12 cellular contexts compared by ENCODE assay signal in genomic region chr20:8309638-8310037, GRCh38.
A peak's percentile ranks its signal among the peaks of the same experiment; 100 is the strongest.
DNase-seq lines count a peak whose midpoint lies in the region; ATAC-seq, FAIRE-seq and TF ChIP-seq lines count a peak whose summit lies in the region.
"Had no signal": no experiment of that assay in that cellular context is flagged by ENCODE, and none has a peak within 500 bp of the region (broad histone marks: within the 10 kb centered on the region; RNA-seq: fewer than 3 reads in every experiment).

No MANE protein-coding gene starts in this region.

- POLR2A ChIA-PET in HEK293T (lab: Yijun Ruan, JAX) = no interaction called here

- H3K27me3 ChIP-seq in NT2/D1 (ENCODE audit: insufficient read depth, insufficient read length) = no peaks in the 10 kb centered on the region
- no peaks in the 10 kb centered on the region for H3K27me3 ChIP-seq in gastroesophageal sphincter
- no peaks in the 10 kb centered on the region for H3K27me3 ChIP-seq in pancreas

- peaks cover 7% of the 10 kb centered on the region for H3K4me1 Mint-ChIP-seq in activated T-helper 2 cell treated with anti-CD3 and anti-CD28 coated beads, Interferon-gamma antibody, Interleukin-2, Interleukin-4, amounts not matched to agents 10 μg/mL and 5 μg/mL and 100 μg/mL, durations not matched to agents 14 hours and 24 hours and 36 hours (ENCODE audit: low read depth)

- H3K9ac ChIP-seq in NT2/D1 (ENCODE audit: insufficient read length, low read depth) = no peak overlapping the region

- no peak overlapping the region for H3K4me3 ChIP-seq in NT2/D1 (ENCODE audit: insufficient read length, low read depth)
- H3K4me3 ChIP-seq in gastroesophageal sphincter = no peak overlapping the region
- no peak overlapping the region for H3K4me3 ChIP-seq in pancreas
- H3K4me3 ChIP-seq: mucosa of descending colon, skin epidermis had no signal

- ATAC-seq in gastroesophageal sphincter (no peak), pancreas (peak in 3 of 4 donors; percentile 44 to 60 (median 48)), HG03342 (IDR thresholded peaks at IDR 0.05; ENCODE audit: unreplicated experiment) (no peak)
- ATAC-seq: mucosa of descending colon had no signal

- H3K27me3 Mint-ChIP-seq in activated T-helper 2 cell treated with anti-CD3 and anti-CD28 coated beads, Interferon-gamma antibody, Interleukin-2, Interleukin-4, amounts not matched to agents 10 μg/mL and 5 μg/mL and 100 μg/mL, durations not matched to agents 14 hours and 24 hours and 36 hours (ENCODE audit: low read depth) = peaks cover 12% of the 10 kb centered on the region

- intact Hi-C loops in pancreas (cut with DNase I) = no loop called here
- intact Hi-C loops in activated T-helper 2 cell treated with anti-CD3 and anti-CD28 coated beads, Interferon-gamma antibody, Interleukin-2, Interleukin-4, amounts not matched to agents 10 μg/mL and 5 μg/mL and 100 μg/mL, durations not matched to agents 14 hours and 24 hours and 36 hours (cut with micrococcal nuclease) = loop anchor here (5.0 to 10.0 kb wide), 2 partner anchors 85 to 267 kb away; no protein-coding TSS in a partner anchor

- TF ChIP-seq POLR2A in gastroesophageal sphincter (IDR thresholded peaks at IDR 0.05) = no peak

- no peak for FAIRE-seq in pancreas (lab: Jason Lieb, UNC)
- FAIRE-seq: colon had no signal

- H3K4me3 Mint-ChIP-seq in activated T-helper 2 cell treated with anti-CD3 and anti-CD28 coated beads, Interferon-gamma antibody, Interleukin-2, Interleukin-4, amounts not matched to agents 10 μg/mL and 5 μg/mL and 100 μg/mL, durations not matched to agents 14 hours and 24 hours and 36 hours (ENCODE audit: low read depth) = no peak overlapping the region

- H3K9me3 ChIP-seq in NT2/D1 (ENCODE audit: insufficient read depth, low read length) (no peaks in the 10 kb centered on the region), gastroesophageal sphincter (no peaks in the 10 kb centered on the region), pancreas (no peaks in the 10 kb centered on the region)
- H3K9me3 ChIP-seq: mucosa of descending colon had no signal

- H3K4me1 ChIP-seq in NT2/D1 (ENCODE audit: insufficient read depth, insufficient read length) (peaks cover 2% of the 10 kb centered on the region), gastroesophageal sphincter (peaks cover 0 to 59% (median 3%) of the 10 kb centered on the region in 3 donors), pancreas (peaks cover 0 to 3% (median 2%) of the 10 kb centered on the region in 3 donors)

- H3K27ac Mint-ChIP-seq in activated T-helper 2 cell treated with anti-CD3 and anti-CD28 coated beads, Interferon-gamma antibody, Interleukin-2, Interleukin-4, amounts not matched to agents 10 μg/mL and 5 μg/mL and 100 μg/mL, durations not matched to agents 14 hours and 24 hours and 36 hours = no peak overlapping the region

- H3K36me3 ChIP-seq in NT2/D1 (ENCODE audit: insufficient read depth, insufficient read length, low read length) = no peaks in the 10 kb centered on the region
- H3K36me3 ChIP-seq in gastroesophageal sphincter = no peaks in the 10 kb centered on the region
- no peaks in the 10 kb centered on the region for H3K36me3 ChIP-seq in pancreas

- CTCF ChIA-PET in HEK293T (lab: Yijun Ruan, JAX) = interaction anchor here (0.5 kb wide), 1 partner anchor 183 kb away, joined by 4 read pairs; no protein-coding TSS in a partner anchor

- H3K27ac ChIP-seq in gastroesophageal sphincter (peak overlapping the region in 3 of 4 donors; percentile 20 to 63 (median 27)), pancreas (no peak overlapping the region)
- H3K27ac ChIP-seq: skin epidermis had no signal

- 40 to 47% methylated on average over 5 of the region's 5 CpGs for WGBS in gastroesophageal sphincter (ENCODE audit: low coverage in 1 of 2), 2 donors
- 60 to 62% methylated on average over 5 of the region's 5 CpGs for WGBS in pancreas, 2 donors

- TF ChIP-seq EP300 in gastroesophageal sphincter (IDR thresholded peaks at IDR 0.05) = no peak

- DNase-seq in HEK293T (ENCODE audit: extremely low spot score) = peak; percentile 46
- peak; percentile 22 for DNase-seq in NT2/D1 (ENCODE audit: low read depth, low spot score)
- DNase-seq in pancreas = no peak
- DNase-seq in GDM1 (lab: John Stamatoyannopoulos, UW) = no peak
- DNase-seq in activated T-helper 2 cell treated with anti-CD3 and anti-CD28 coated beads, Interferon-gamma antibody, Interleukin-2, Interleukin-4, amounts not matched to agents 10 μg/mL and 5 μg/mL and 100 μg/mL, durations not matched to agents 14 hours and 24 hours and 36 hours (ENCODE audit: low spot score) = no peak
- DNase-seq: activated T-cell treated with anti-CD3 and anti-CD28 coated beads for 4 hours, mucosa of descending colon, NCI-H2029 had no signal

- H3K9me3 Mint-ChIP-seq in activated T-helper 2 cell treated with anti-CD3 and anti-CD28 coated beads, Interferon-gamma antibody, Interleukin-2, Interleukin-4, amounts not matched to agents 10 μg/mL and 5 μg/mL and 100 μg/mL, durations not matched to agents 14 hours and 24 hours and 36 hours = no peaks in the 10 kb centered on the region

- H3K36me3 Mint-ChIP-seq in activated T-helper 2 cell treated with anti-CD3 and anti-CD28 coated beads, Interferon-gamma antibody, Interleukin-2, Interleukin-4, amounts not matched to agents 10 μg/mL and 5 μg/mL and 100 μg/mL, durations not matched to agents 14 hours and 24 hours and 36 hours (ENCODE audit: low read depth) = no peaks in the 10 kb centered on the region

- TF ChIP-seq CTCF in gastroesophageal sphincter (IDR thresholded peaks at IDR 0.05) = no peak
- TF ChIP-seq CTCF in pancreas (IDR thresholded peaks at IDR 0.05) = no peak

TF ChIP-seq in HEK293T, 16 proteins besides CTCF, POLR2A, EP300 and RAD21:
- no peak for TF ChIP-seq FOXK2 (IDR thresholded peaks at IDR 0.05)
- 0 out of 2 replicates have a peak, but pooled peaks have one; percentile 37 for TF ChIP-seq PKNOX1 (IDR thresholded peaks at IDR 0.05)

Comparison
In these comparisons a context has a peak if more than half of its experiments do, and no peak if none do; other contexts are left out.
1. DNase-seq: peak in HEK293T (single experiment) and NT2/D1 (single experiment); none in pancreas (0 of 6), GDM1 (single experiment) and activated T-helper 2 cell treated with anti-CD3 and anti-CD28 coated beads, Interferon-gamma antibody, Interleukin-2, Interleukin-4, amounts not matched to agents 10 μg/mL and 5 μg/mL and 100 μg/mL, durations not matched to agents 14 hours and 24 hours and 36 hours (single experiment).
2. ATAC-seq: peak in pancreas (3 of 4); none in gastroesophageal sphincter (single experiment) and HG03342 (single experiment).
3. H3K27ac ChIP-seq: peak in gastroesophageal sphincter (3 of 4); none in pancreas (0 of 4).